Comparison of ENCODE assay signal across 8 cellular contexts in genomic region chr19:18373892-18374629, GRCh38. TPM values are rescaled to one million over a fixed set of nuclear protein-coding genes. Genes with fewer than 3 reads are reported as not detected.
DNase-seq lines count a peak whose midpoint lies in the region; ATAC-seq, FAIRE-seq and TF ChIP-seq lines count a peak whose summit lies in the region.

No MANE protein-coding gene starts in this region.

- CTCF ChIA-PET in T-cell (lab: Charles Lee), result interaction anchor here in 1 of 2 donors (0.6 kb wide), 1 partner anchor 96 kb away, joined by 3 read pairs; no protein-coding TSS in a partner anchor

- H3K36me3 ChIP-seq in bronchial epithelial cell (ENCODE audit: control insufficient read depth, insufficient read depth, low read length), result no peaks in the 10 kb centered on the region
- no peaks in the 10 kb centered on the region for H3K36me3 ChIP-seq in keratinocyte (ENCODE audit: control insufficient read depth in 2 of 2, extremely low read depth in 1 of 2, insufficient read depth in 2 of 2, low read length in 2 of 2)

- H3K9me3 ChIP-seq in keratinocyte (ENCODE audit: control insufficient read depth, low read depth, low read length), result no peaks in the 10 kb centered on the region

- H3K9me3 Mint-ChIP-seq in T-cell, result no peaks in the 10 kb centered on the region

- H3K36me3 Mint-ChIP-seq in T-cell, result no peaks in the 10 kb centered on the region

- dilution Hi-C loops in keratinocyte (cut with MboI; ENCODE audit: extremely low pct_ligation_motif_present, low sequenced_read_pairs), result no loop called here

- H3K27me3 ChIP-seq in bronchial epithelial cell (ENCODE audit: control insufficient read depth, insufficient read depth, low read length), result no peaks in the 10 kb centered on the region
- H3K27me3 ChIP-seq in keratinocyte (ENCODE audit: control insufficient read depth, extremely low read depth, insufficient read depth, low read length), result no peaks in the 10 kb centered on the region

- peaks cover 15% of the 10 kb centered on the region for H3K4me1 ChIP-seq in keratinocyte (ENCODE audit: control insufficient read depth, extremely low read depth, insufficient read depth, low read length)

- H4K20me1 ChIP-seq in keratinocyte (ENCODE audit: control insufficient read depth, extremely low read depth, insufficient read depth, low read length), result no peaks in the 10 kb centered on the region

- no peaks in the 10 kb centered on the region for H3K79me2 ChIP-seq in keratinocyte (ENCODE audit: control insufficient read depth, insufficient read depth, low read length)

- peak overlapping the region in 1 of 2 donors; percentile 44 for H3K27ac Mint-ChIP-seq in T-cell

- ATAC-seq in GM21786 (IDR thresholded peaks at IDR 0.05; ENCODE audit: unreplicated experiment) (peak; percentile 83), T-cell (replicated peaks in 1 of 4) (peak; percentile 29 to 80 (median 66))

- peak overlapping the region; percentile 61 for H3K4me2 ChIP-seq in keratinocyte (ENCODE audit: control insufficient read depth, extremely low read depth, insufficient read depth, low read depth, low read length)

- DNase-seq in GF-D8 (lab: John Stamatoyannopoulos, UW) (peak; percentile 79), KG1 (lab: John Stamatoyannopoulos, UW) (peak; percentile 85), T-cell (peak in 30 of 34 experiments; percentile 7 to 73 (median 41)), bronchial epithelial cell (ENCODE audit: low read depth) (peak; percentile 74), keratinocyte (ENCODE audit: low read depth, low spot score) (peak; percentile 76), NCI-H1092 treated with DMSO at 0.1 percent for 48 hours (lab: John Stamatoyannopoulos, UW) (no peak)
- peak; percentile 11 for DNase-seq in stimulated activated CD4-positive, alpha-beta T cell treated with anti-CD3 and anti-CD28 coated beads, Interleukin-12 subunit alpha, Interleukin-12 subunit beta, amount 100 ng/mL, for 4 hours

- peaks cover 8 to 11% (median 10%) of the 10 kb centered on the region in 3 donors for H3K4me1 Mint-ChIP-seq in T-cell

- H3K9me1 ChIP-seq in keratinocyte (ENCODE audit: control insufficient read depth, extremely low read depth, insufficient read depth, low read length), result no peaks in the 10 kb centered on the region

- peak overlapping the region; percentile 63 for H3K9ac ChIP-seq in keratinocyte (ENCODE audit: control insufficient read depth, extremely low read depth, insufficient read depth, low read length)

- peaks cover 4 to 5% of the 10 kb centered on the region in 2 donors for H3K27me3 Mint-ChIP-seq in T-cell

- no peak overlapping the region for H3K4me3 Mint-ChIP-seq in T-cell

- TF ChIP-seq CTCF in bronchial epithelial cell (IDR thresholded peaks at IDR 0.05; ENCODE audit: insufficient read depth, low read length, severe bottlenecking) (no peak), keratinocyte (optimal IDR thresholded peaks at IDR 0.05 in 1 of 3, IDR thresholded peaks at IDR 0.05 in 1 of 3, conservative IDR thresholded peaks at IDR 0.05 in 1 of 3; ENCODE audit: extremely low read depth in 1 of 3, insufficient read depth in 2 of 3, low read length in 3 of 3) (no peak)

- FAIRE-seq in bronchial epithelial cell (lab: Jason Lieb, UNC), result no peak
- peak; percentile 67 for FAIRE-seq in keratinocyte (lab: Jason Lieb, UNC)

- POLR2A ChIA-PET in T-cell (lab: Charles Lee), result no interaction called here

- H3K27ac ChIP-seq in keratinocyte (ENCODE audit: control insufficient read depth, insufficient read depth, low read length), result peak overlapping the region; percentile 80

- H3K4me3 ChIP-seq in bronchial epithelial cell (ENCODE audit: low read depth, low read length) (no peak overlapping the region), keratinocyte (ENCODE audit: control insufficient read depth in 2 of 3, extremely low read depth in 1 of 3, insufficient read depth in 2 of 3, low read depth in 1 of 3, low read length in 3 of 3) (no peak overlapping the region)

- H2AFZ ChIP-seq in keratinocyte (ENCODE audit: control insufficient read depth, low read length), result peak overlapping the region; percentile 35

RNA-seq across cellular contexts. Expression of gene GDF15, which starts 11.9 kb away (rescaled TPM):
- total RNA-seq in T-cell, result 1 to 10 TPM in 3 of 5 donors, not detected in 2; 1.5 to 1.7 (median 1.5) TPM
- total RNA-seq in bronchial epithelial cell, result 123 and 166 TPM in 2 replicates
- polyA plus RNA-seq in keratinocyte, result 0.27 to 0.49 TPM (median 0.31 TPM) in 3 replicates
- polyA plus RNA-seq in keratinocyte (2011; ENCODE audit: low read depth), result 13.0 TPM
- 0.56 and 0.99 TPM in 2 replicates for polyA plus RNA-seq in keratinocyte (2011; cell fraction: cytosol; rRNA removed)
- polyA plus RNA-seq in keratinocyte (2011; cell fraction: nucleus; rRNA removed), result 1.9 and 2.4 TPM in 2 replicates
- 0.39 and 61.8 TPM in 2 replicates for polyA plus RNA-seq in keratinocyte (2012; ENCODE audit: low replicate concordance)
- 0.20 to 1.0 TPM in 2 of 3 replicates, not detected in the other for polyA minus RNA-seq in keratinocyte
- polyA minus RNA-seq in keratinocyte (2011; cell fraction: cytosol; rRNA and poly(A)+ RNA removed), result not detected
- polyA minus RNA-seq in keratinocyte (2011; cell fraction: nucleus; rRNA and poly(A)+ RNA removed), result 1.6 and 2.0 TPM in 2 replicates

RNA-seq across cellular contexts. Expression of gene LRRC25, which starts 23.4 kb away (rescaled TPM):
- total RNA-seq in T-cell (under 1 TPM in 3 of 5 donors, not detected in 2; 0.16 to 0.33 (median 0.30) TPM), bronchial epithelial cell (under 0.01 TPM in 1 of 2 replicates, not detected in the other)
- polyA plus RNA-seq in keratinocyte, result not detected in 3 replicates
- not detected for polyA plus RNA-seq in keratinocyte (2011; ENCODE audit: low read depth)
- polyA plus RNA-seq in keratinocyte (2011; cell fraction: cytosol; rRNA removed), result not detected in 2 replicates
- not detected in 2 replicates for polyA plus RNA-seq in keratinocyte (2011; cell fraction: nucleus; rRNA removed)
- not detected in 2 replicates for polyA plus RNA-seq in keratinocyte (2012; ENCODE audit: low replicate concordance)
- not detected in 3 replicates for polyA minus RNA-seq in keratinocyte
- polyA minus RNA-seq in keratinocyte (2011; cell fraction: cytosol; rRNA and poly(A)+ RNA removed), result not detected
- polyA minus RNA-seq in keratinocyte (2011; cell fraction: nucleus; rRNA and poly(A)+ RNA removed), result not detected in 2 replicates

RNA-seq across cellular contexts. Expression of gene PGPEP1, which starts 33.7 kb away (rescaled TPM):
- total RNA-seq in T-cell, result 10 to 100 TPM; 35.7 to 52.6 (median 45.1) TPM
- 8.2 and 12.6 TPM in 2 replicates for total RNA-seq in bronchial epithelial cell
- polyA plus RNA-seq in keratinocyte, result 4.8 to 5.8 TPM (median 5.6 TPM) in 3 replicates
- polyA plus RNA-seq in keratinocyte (2011; ENCODE audit: low read depth), result 1.3 TPM
- polyA plus RNA-seq in keratinocyte (2011; cell fraction: cytosol; rRNA removed), result 4.0 and 4.4 TPM in 2 replicates
- polyA plus RNA-seq in keratinocyte (2011; cell fraction: nucleus; rRNA removed), result 9.2 and 10.9 TPM in 2 replicates
- 4.5 and 4.8 TPM in 2 replicates for polyA plus RNA-seq in keratinocyte (2012; ENCODE audit: low replicate concordance)
- polyA minus RNA-seq in keratinocyte, result 8.9 to 13.1 TPM (median 11.7 TPM) in 3 replicates
- 7.5 TPM for polyA minus RNA-seq in keratinocyte (2011; cell fraction: cytosol; rRNA and poly(A)+ RNA removed)
- 6.7 and 7.3 TPM in 2 replicates for polyA minus RNA-seq in keratinocyte (2011; cell fraction: nucleus; rRNA and poly(A)+ RNA removed)

RNA-seq across cellular contexts. Expression of gene SSBP4, which starts 45.1 kb away (rescaled TPM):
- total RNA-seq in T-cell (100 to 1,000 TPM in 4 of 5 donors, 10 to 100 TPM in 1; 71.3 to 127 (median 102) TPM), bronchial epithelial cell (13.2 and 17.1 TPM in 2 replicates)
- polyA plus RNA-seq in keratinocyte, result 7.5 to 11.3 TPM (median 10.8 TPM) in 3 replicates
- 3.6 TPM for polyA plus RNA-seq in keratinocyte (2011; ENCODE audit: low read depth)
- polyA plus RNA-seq in keratinocyte (2011; cell fraction: cytosol; rRNA removed), result 4.1 and 15.9 TPM in 2 replicates
- 12.5 and 15.5 TPM in 2 replicates for polyA plus RNA-seq in keratinocyte (2011; cell fraction: nucleus; rRNA removed)
- polyA plus RNA-seq in keratinocyte (2012; ENCODE audit: low replicate concordance), result 10.1 and 20.9 TPM in 2 replicates
- polyA minus RNA-seq in keratinocyte, result 2.2 to 9.2 TPM (median 4.5 TPM) in 3 replicates
- 34.0 TPM for polyA minus RNA-seq in keratinocyte (2011; cell fraction: cytosol; rRNA and poly(A)+ RNA removed)
- polyA minus RNA-seq in keratinocyte (2011; cell fraction: nucleus; rRNA and poly(A)+ RNA removed), result 10.2 and 19.3 TPM in 2 replicates

RNA-seq across cellular contexts. Expression of gene LSM4, which starts 51.2 kb away (rescaled TPM):
- total RNA-seq in T-cell (10 to 100 TPM; 58.5 to 82.7 (median 69.1) TPM), bronchial epithelial cell (208 and 260 TPM in 2 replicates)
- 150 to 170 TPM (median 162 TPM) in 3 replicates for polyA plus RNA-seq in keratinocyte
- polyA plus RNA-seq in keratinocyte (2011; ENCODE audit: low read depth), result 50.4 TPM
- 74.7 and 141 TPM in 2 replicates for polyA plus RNA-seq in keratinocyte (2011; cell fraction: cytosol; rRNA removed)
- polyA plus RNA-seq in keratinocyte (2011; cell fraction: nucleus; rRNA removed), result 41.7 and 45.2 TPM in 2 replicates
- polyA plus RNA-seq in keratinocyte (2012; ENCODE audit: low replicate concordance), result 86.5 and 186 TPM in 2 replicates
- 30.7 to 49.0 TPM (median 33.8 TPM) in 3 replicates for polyA minus RNA-seq in keratinocyte
- 109 TPM for polyA minus RNA-seq in keratinocyte (2011; cell fraction: cytosol; rRNA and poly(A)+ RNA removed)
- polyA minus RNA-seq in keratinocyte (2011; cell fraction: nucleus; rRNA and poly(A)+ RNA removed), result 16.4 and 21.7 TPM in 2 replicates

Comparison
In these comparisons a context has a peak if more than half of its experiments do, and no peak if none do; other contexts are left out.
1. RNA of gene GDF15, which starts 11.9 kb away (total RNA-seq): 123 to 166 TPM in bronchial epithelial cell; 1.5 to 1.7 TPM in T-cell; every median in the first group is over 10 times any median in the second.